Comparison of ENCODE assay signal across 23 cellular contexts in genomic region chr17:32528825-32529224, GRCh38. TPM values are rescaled to one million over a fixed set of nuclear protein-coding genes. Genes with fewer than 3 reads are reported as not detected.
A peak's percentile ranks its signal among the peaks of the same experiment; 100 is the strongest.
DNase-seq lines count a peak whose midpoint lies in the region; ATAC-seq, FAIRE-seq and TF ChIP-seq lines count a peak whose summit lies in the region.
"Had no signal": no experiment of that assay in that cellular context is flagged by ENCODE, and none has a peak within 500 bp of the region (broad histone marks: within the 10 kb centered on the region; RNA-seq: fewer than 3 reads in every experiment).

No MANE protein-coding gene starts in this region.

- no peaks in the 10 kb centered on the region for H3K9me3 Mint-ChIP-seq in activated CD4-positive, alpha-beta memory T cell treated with anti-CD3 and anti-CD28 coated beads, Interleukin-2, amount 10 ng/mL, durations not matched to agents 7 days and 5 days
- H3K9me3 Mint-ChIP-seq in activated CD4-positive, alpha-beta memory T cell treated with anti-CD3 and anti-CD28 coated beads for 36 hours = no peaks in the 10 kb centered on the region
- no peaks in the 10 kb centered on the region for H3K9me3 Mint-ChIP-seq in activated naive CD8-positive, alpha-beta T cell treated with anti-CD3 and anti-CD28 coated beads, Interleukin-2, amount 10 ng/mL, durations not matched to agents 7 days and 5 days
- no peaks in the 10 kb centered on the region for H3K9me3 Mint-ChIP-seq in nephron progenitor cell
- H3K9me3 Mint-ChIP-seq: type B pancreatic cell had no signal

- H3K27ac Mint-ChIP-seq in activated CD4-positive, alpha-beta memory T cell treated with anti-CD3 and anti-CD28 coated beads, Interleukin-2, amount 10 ng/mL, durations not matched to agents 7 days and 5 days = peak overlapping the region; percentile 44
- no peak overlapping the region for H3K27ac Mint-ChIP-seq in activated CD4-positive, alpha-beta memory T cell treated with anti-CD3 and anti-CD28 coated beads for 36 hours
- H3K27ac Mint-ChIP-seq in activated naive CD8-positive, alpha-beta T cell treated with anti-CD3 and anti-CD28 coated beads, Interleukin-2, amount 10 ng/mL, durations not matched to agents 7 days and 5 days = peak overlapping the region; percentile 47
- peak overlapping the region; percentile 68 for H3K27ac Mint-ChIP-seq in nephron progenitor cell
- H3K27ac Mint-ChIP-seq: type B pancreatic cell had no signal

- H3K36me3 ChIP-seq in adrenal gland (replicated peaks in 1 of 2) = no peaks in the 10 kb centered on the region
- no peaks in the 10 kb centered on the region for H3K36me3 ChIP-seq in esophagus muscularis mucosa
- H3K36me3 ChIP-seq: HAP-1, left ventricle myocardium inferior, ovary had no signal

- ATAC-seq in activated naive CD8-positive, alpha-beta T cell treated with anti-CD3 and anti-CD28 coated beads, Interleukin-2, amount 10 ng/mL, durations not matched to agents 7 days and 5 days (ENCODE audit: low read depth) = peak; percentile 46
- ATAC-seq in left colon = no peak

- peaks cover 40% of the 10 kb centered on the region for H3K4me1 Mint-ChIP-seq in activated CD4-positive, alpha-beta memory T cell treated with anti-CD3 and anti-CD28 coated beads, Interleukin-2, amount 10 ng/mL, durations not matched to agents 7 days and 5 days
- peaks cover 31% of the 10 kb centered on the region for H3K4me1 Mint-ChIP-seq in activated CD4-positive, alpha-beta memory T cell treated with anti-CD3 and anti-CD28 coated beads for 36 hours (ENCODE audit: low read depth)
- H3K4me1 Mint-ChIP-seq in activated naive CD8-positive, alpha-beta T cell treated with anti-CD3 and anti-CD28 coated beads, Interleukin-2, amount 10 ng/mL, durations not matched to agents 7 days and 5 days = peaks cover 42% of the 10 kb centered on the region
- peaks cover 17% of the 10 kb centered on the region for H3K4me1 Mint-ChIP-seq in nephron progenitor cell

- peaks cover 12% of the 10 kb centered on the region for H3K27me3 Mint-ChIP-seq in activated CD4-positive, alpha-beta memory T cell treated with anti-CD3 and anti-CD28 coated beads, Interleukin-2, amount 10 ng/mL, durations not matched to agents 7 days and 5 days
- H3K27me3 Mint-ChIP-seq in activated CD4-positive, alpha-beta memory T cell treated with anti-CD3 and anti-CD28 coated beads for 36 hours = no peaks in the 10 kb centered on the region
- no peaks in the 10 kb centered on the region for H3K27me3 Mint-ChIP-seq in activated naive CD8-positive, alpha-beta T cell treated with anti-CD3 and anti-CD28 coated beads, Interleukin-2, amount 10 ng/mL, durations not matched to agents 7 days and 5 days
- H3K27me3 Mint-ChIP-seq in nephron progenitor cell (ENCODE audit: low read depth, poor library complexity) = peaks cover 2% of the 10 kb centered on the region
- H3K27me3 Mint-ChIP-seq: type B pancreatic cell had no signal

- TF ChIP-seq POLR2A in adrenal gland (IDR thresholded peaks at IDR 0.05) = no peak
- TF ChIP-seq POLR2A in esophagus muscularis mucosa (IDR thresholded peaks at IDR 0.05; ENCODE audit: low read depth) = no peak

- intact Hi-C loops in activated CD4-positive, alpha-beta memory T cell treated with anti-CD3 and anti-CD28 coated beads for 36 hours (cut with micrococcal nuclease) = loop anchor here (10.0 kb wide), 2 partner anchors 76 to 386 kb away; no protein-coding TSS in a partner anchor
- intact Hi-C loops in adrenal gland (cut with DNase I) (no loop called here), esophagus muscularis mucosa (cut with DNase I) (no loop called here), left colon (cut with DNase I, micrococcal nuclease) (no loop called here)

- H3K9me3 ChIP-seq in adrenal gland (replicated peaks in 1 of 3) (no peaks in the 10 kb centered on the region), esophagus muscularis mucosa (no peaks in the 10 kb centered on the region)
- H3K9me3 ChIP-seq: Caco-2, HAP-1, left ventricle myocardium inferior, ovary had no signal

- 84 to 96% (median 92%) methylated on average over 7 of the region's 7 CpGs for WGBS in adrenal gland, 4 donors
- 100% methylated on average over 7 of the region's 7 CpGs for WGBS in esophagus muscularis mucosa

- CTCF ChIA-PET in activated CD4-positive, alpha-beta memory T cell treated with anti-CD3 and anti-CD28 coated beads, Interleukin-2, amount 10 ng/mL, durations not matched to agents 7 days and 5 days (lab: Charles Lee) = interaction anchor here (1.1 kb wide), 1 partner anchor 68 kb away, joined by 3 read pairs; no protein-coding TSS in a partner anchor
- CTCF ChIA-PET in activated CD4-positive, alpha-beta memory T cell treated with anti-CD3 and anti-CD28 coated beads for 36 hours (lab: Charles Lee) = interaction anchor here (1.4 to 1.5 kb wide), 2 partner anchors 61 to 67 kb away, joined by 3 to 7 read pairs; no protein-coding TSS in a partner anchor

- TF ChIP-seq CTCF in nephron progenitor cell (IDR thresholded peaks at IDR 0.05) = no peak
- TF ChIP-seq CTCF in adrenal gland (IDR thresholded peaks at IDR 0.05) = no peak
- TF ChIP-seq CTCF in esophagus muscularis mucosa (IDR thresholded peaks at IDR 0.05) = no peak

- no peaks in the 10 kb centered on the region for H3K4me1 ChIP-seq in adrenal gland (replicated peaks in 1 of 2)
- no peaks in the 10 kb centered on the region for H3K4me1 ChIP-seq in esophagus muscularis mucosa
- H3K4me1 ChIP-seq: Caco-2, HAP-1 had no signal

- H3K27ac ChIP-seq in adrenal gland (no peak overlapping the region), esophagus muscularis mucosa (replicated peaks in 1 of 4) (no peak overlapping the region)
- H3K27ac ChIP-seq: left ventricle myocardium inferior, ovary had no signal

- POLR2A ChIA-PET in activated CD4-positive, alpha-beta memory T cell treated with anti-CD3 and anti-CD28 coated beads, Interleukin-2, amount 10 ng/mL, durations not matched to agents 7 days and 5 days (lab: Charles Lee) = interaction anchor here (0.9 to 1.9 kb wide), 2 partner anchors 22 to 25 kb away, joined by 3 to 5 read pairs; no protein-coding TSS in a partner anchor
- POLR2A ChIA-PET in activated CD4-positive, alpha-beta memory T cell treated with anti-CD3 and anti-CD28 coated beads for 36 hours (lab: Charles Lee) = no interaction called here
- POLR2A ChIA-PET in activated naive CD8-positive, alpha-beta T cell treated with anti-CD3 and anti-CD28 coated beads, Interleukin-2, amount 10 ng/mL, durations not matched to agents 7 days and 5 days (lab: Charles Lee) = interaction anchor here (1.0 to 2.0 kb wide), 2 partner anchors 39 to 42 kb away, joined by 4 to 7 read pairs; partner anchors contain the start of gene CDK5R1

- H3K27me3 ChIP-seq in adrenal gland (no peaks in the 10 kb centered on the region), esophagus muscularis mucosa (no peaks in the 10 kb centered on the region)
- H3K27me3 ChIP-seq: ovary had no signal

- peaks cover 4% of the 10 kb centered on the region for H3K36me3 Mint-ChIP-seq in activated CD4-positive, alpha-beta memory T cell treated with anti-CD3 and anti-CD28 coated beads, Interleukin-2, amount 10 ng/mL, durations not matched to agents 7 days and 5 days (ENCODE audit: low read depth)
- H3K36me3 Mint-ChIP-seq in activated CD4-positive, alpha-beta memory T cell treated with anti-CD3 and anti-CD28 coated beads for 36 hours = no peaks in the 10 kb centered on the region
- peaks cover 4% of the 10 kb centered on the region for H3K36me3 Mint-ChIP-seq in activated naive CD8-positive, alpha-beta T cell treated with anti-CD3 and anti-CD28 coated beads, Interleukin-2, amount 10 ng/mL, durations not matched to agents 7 days and 5 days
- peaks cover 7% of the 10 kb centered on the region for H3K36me3 Mint-ChIP-seq in nephron progenitor cell (ENCODE audit: low read depth)

- H3K4me3 ChIP-seq in adrenal gland (no peak overlapping the region), esophagus muscularis mucosa (no peak overlapping the region)
- H3K4me3 ChIP-seq: HAP-1, left ventricle myocardium inferior, ovary, skin epidermis had no signal

- FAIRE-seq in GM19239 (lab: Jason Lieb, UNC) = peak; percentile 42
- FAIRE-seq: A204.1, islet of Langerhans, RCC 7860 had no signal

- TF ChIP-seq EP300 in esophagus muscularis mucosa (IDR thresholded peaks at IDR 0.05) = no peak

- H3K4me3 Mint-ChIP-seq in activated CD4-positive, alpha-beta memory T cell treated with anti-CD3 and anti-CD28 coated beads, Interleukin-2, amount 10 ng/mL, durations not matched to agents 7 days and 5 days = peak overlapping the region; percentile 1
- H3K4me3 Mint-ChIP-seq in activated CD4-positive, alpha-beta memory T cell treated with anti-CD3 and anti-CD28 coated beads for 36 hours = no peak overlapping the region
- H3K4me3 Mint-ChIP-seq in activated naive CD8-positive, alpha-beta T cell treated with anti-CD3 and anti-CD28 coated beads, Interleukin-2, amount 10 ng/mL, durations not matched to agents 7 days and 5 days = no peak overlapping the region
- H3K4me3 Mint-ChIP-seq in nephron progenitor cell = no peak overlapping the region
- H3K4me3 Mint-ChIP-seq: type B pancreatic cell had no signal

- no peak for DNase-seq in activated CD4-positive, alpha-beta memory T cell treated with anti-CD3 and anti-CD28 coated beads, Interleukin-2, amount 10 ng/mL, durations not matched to agents 7 days and 5 days
- no peak for DNase-seq in activated CD4-positive, alpha-beta memory T cell treated with anti-CD3 and anti-CD28 coated beads for 36 hours
- DNase-seq in GM19239 (ENCODE audit: insufficient read length, low spot score) (no peak), nephron progenitor cell (no peak), adrenal gland (no peak), esophagus muscularis mucosa (ENCODE audit: extremely low spot score) (no peak), left colon (no peak)
- DNase-seq in activated naive CD8-positive, alpha-beta T cell treated with anti-CD3 and anti-CD28 coated beads, Interleukin-2, amount 10 ng/mL, durations not matched to agents 7 days and 5 days = no peak
- DNase-seq: activated CD4-positive, CD25-positive, alpha-beta regulatory T cell treated with anti-CD3 and anti-CD28 coated beads, Interleukin-2, amount 50 U/mL, for 72 hours; Caco-2; cerebellar nuclear complex; DMS79; GDM1; left ventricle myocardium inferior; NCI-H226; ovary; stimulated activated CD8-positive, alpha-beta memory T cell treated with anti-CD3 and anti-CD28 coated beads, Interleukin-4, amount 100 ng/mL, for 48 hours had no signal

RNA-seq across cellular contexts. Expression of gene CDK5R1, which starts 42.0 kb away (rescaled TPM):
- 1 to 10 TPM; 7.4 to 7.9 TPM for total RNA-seq in activated CD4-positive, alpha-beta memory T cell treated with anti-CD3 and anti-CD28 coated beads, Interleukin-2, amount 10 ng/mL, durations not matched to agents 7 days and 5 days
- total RNA-seq in activated CD4-positive, alpha-beta memory T cell treated with anti-CD3 and anti-CD28 coated beads for 36 hours = 10 to 100 TPM; 12.4 to 13.1 TPM
- 1 to 10 TPM; 8.1 to 8.4 TPM for total RNA-seq in activated naive CD8-positive, alpha-beta T cell treated with anti-CD3 and anti-CD28 coated beads, Interleukin-2, amount 10 ng/mL, durations not matched to agents 7 days and 5 days
- total RNA-seq in adrenal gland = 1 to 10 TPM; 1.1 to 4.5 (median 2.7) TPM
- 1 to 10 TPM in 2 of 3 donors, under 1 TPM in 1; 0.98 to 3.0 (median 1.8) TPM for polyA plus RNA-seq in adrenal gland
- 1 to 10 TPM in 1 of 4 donors, under 1 TPM in 3; 0.33 to 1.2 (median 0.64) TPM for total RNA-seq in esophagus muscularis mucosa
- 1 to 10 TPM in 1 of 2 donors, under 1 TPM in 1; 0.61 to 1.1 TPM for total RNA-seq in left colon
